ENCODE assay signal across 8 cellular contexts in genomic region chr12:105106621-105107020, GRCh38. TPM values are rescaled to one million over a fixed set of nuclear protein-coding genes. Genes with fewer than 3 reads are reported as not detected.
A peak's percentile ranks its signal among the peaks of the same experiment; 100 is the strongest.
DNase-seq lines count a peak whose midpoint lies in the region; ATAC-seq and TF ChIP-seq lines count a peak whose summit lies in the region.

No MANE protein-coding gene starts in this region.

- 75 to 77% methylated on average over 7 of the region's 7 CpGs for WGBS in GM23248 (ENCODE audit: low coverage in 1 of 2, low lambda C conversion rate in 2 of 2, missing lambda C conversion rate in 2 of 2), 2 experiments

- DNase-seq in GM23248 (no peak), epithelial cell of proximal tubule (ENCODE audit: low read depth) (no peak), dedifferentiated amniotic fluid mesenchymal stem cell (ENCODE audit: extremely low spot score) (no peak), epidermal melanocyte (ENCODE audit: insufficient read length, low spot score) (no peak)

- 0 out of 2 replicates have a peak, but pooled peaks cover 4% of the 10 kb centered on the region for H4K20me1 ChIP-seq in GM23248 (ENCODE audit: insufficient read depth)
- no peaks in the 10 kb centered on the region for H4K20me1 ChIP-seq in OCI-LY1 (ENCODE audit: insufficient read depth, low read length)

- H3K4me1 ChIP-seq in GM23248 (ENCODE audit: insufficient read depth) (peaks cover 23% of the 10 kb centered on the region), OCI-LY1 (ENCODE audit: insufficient read depth, low read length, severe bottlenecking) (peaks cover 17% of the 10 kb centered on the region), rectal smooth muscle tissue (ENCODE audit: control insufficient read depth, insufficient read depth, low read length) (peaks cover 8% of the 10 kb centered on the region)

- H2AFZ ChIP-seq in GM23248 = peak overlapping the region; percentile 94
- H2AFZ ChIP-seq in OCI-LY1 (ENCODE audit: low read length) = peak overlapping the region; percentile 88

- H3K79me2 ChIP-seq in GM23248 (ENCODE audit: insufficient read depth) = peaks cover 37% of the 10 kb centered on the region
- H3K79me2 ChIP-seq in OCI-LY1 (ENCODE audit: insufficient read depth, low read length) = peaks cover 35% of the 10 kb centered on the region

- H3K36me3 ChIP-seq in GM23248 (ENCODE audit: low read depth) (no peaks in the 10 kb centered on the region; the same call in 1 of the 2 replicates), OCI-LY1 (ENCODE audit: insufficient read depth, low read length) (peaks cover 4% of the 10 kb centered on the region), rectal smooth muscle tissue (ENCODE audit: control insufficient read depth, insufficient read depth, low read length) (no peaks in the 10 kb centered on the region)

- ATAC-seq in HG03520 (IDR thresholded peaks at IDR 0.05; ENCODE audit: unreplicated experiment) (no peak), GM19035 (IDR thresholded peaks at IDR 0.05; ENCODE audit: unreplicated experiment) (no peak)

- H3K9ac ChIP-seq in GM23248 (peak overlapping the region; percentile 96), OCI-LY1 (ENCODE audit: low read length) (peak overlapping the region; percentile 97; the same call in 1 of the 2 replicates), rectal smooth muscle tissue (ENCODE audit: low read length) (no peak overlapping the region)

- H3K4me3 ChIP-seq in GM23248 (peak overlapping the region; percentile 91), OCI-LY1 (ENCODE audit: low read depth, low read length, poor library complexity, severe bottlenecking) (peak overlapping the region; percentile 97), epithelial cell of proximal tubule (ENCODE audit: low read depth, low read length) (peak overlapping the region; percentile 91), rectal smooth muscle tissue (ENCODE audit: low read length) (peak overlapping the region; percentile 66)

- H3F3A ChIP-seq in GM23248 (ENCODE audit: insufficient read depth) (peaks cover 36% of the 10 kb centered on the region), OCI-LY1 (ENCODE audit: insufficient read depth, low read length) (no peaks in the 10 kb centered on the region)

- H3K27ac ChIP-seq in GM23248 (peak overlapping the region; percentile 95; the same call in 1 of the 2 replicates), OCI-LY1 (ENCODE audit: low read depth, low read length, poor library complexity, severe bottlenecking) (no peak overlapping the region), rectal smooth muscle tissue (ENCODE audit: low read depth, low read length) (no peak overlapping the region)

- TF ChIP-seq CTCF in OCI-LY1 (IDR thresholded peaks at IDR 0.05; ENCODE audit: low read length) (no peak), epithelial cell of proximal tubule (conservative IDR thresholded peaks at IDR 0.05; ENCODE audit: low read depth, low read length) (no peak)

- in situ Hi-C loops in GM23248 (cut with MboI) = no loop called here

- H3K27me3 ChIP-seq in GM23248 (replicated peaks; ENCODE audit: insufficient read depth) = no peaks in the 10 kb centered on the region
- H3K27me3 ChIP-seq in OCI-LY1 (ENCODE audit: insufficient read depth, low read length) = no peaks in the 10 kb centered on the region
- H3K27me3 ChIP-seq in rectal smooth muscle tissue (ENCODE audit: control insufficient read depth, insufficient read depth, low read length) = no peaks in the 10 kb centered on the region

- H3K4me2 ChIP-seq in GM23248 (ENCODE audit: unreplicated experiment) (peak overlapping the region; percentile 83), OCI-LY1 (ENCODE audit: low read length) (peak overlapping the region; percentile 91)

- H3K9me3 ChIP-seq in GM23248 (ENCODE audit: low read depth) (no peaks in the 10 kb centered on the region), OCI-LY1 (ENCODE audit: low read length) (no peaks in the 10 kb centered on the region)

- H3K9me2 ChIP-seq in GM23248 (ENCODE audit: insufficient read depth) = no peaks in the 10 kb centered on the region
- H3K9me2 ChIP-seq in OCI-LY1 (ENCODE audit: low read depth, low read length) = no peaks in the 10 kb centered on the region

RNA-seq across cellular contexts. Expression of gene WASHC4, which starts 0.9 kb away (rescaled TPM):
- 63.4 and 64.2 TPM in 2 replicates for total RNA-seq in GM23248 (2014; rRNA removed; shearing (Covaris generic))
- polyA plus RNA-seq in GM23248 (2016; fragmentation: Nextera tagmentation; extraction: Ambion mirVana) = 50.3 and 53.5 TPM in 2 replicates
- total RNA-seq in epithelial cell of proximal tubule = 31.0 and 47.5 TPM in 2 replicates

RNA-seq across cellular contexts. Expression of gene ALDH1L2, which starts 22.4 kb away (rescaled TPM):
- total RNA-seq in GM23248 (2014; rRNA removed; shearing (Covaris generic)) = 50.9 and 83.0 TPM in 2 replicates
- 62.3 and 65.0 TPM in 2 replicates for polyA plus RNA-seq in GM23248 (2016; fragmentation: Nextera tagmentation; extraction: Ambion mirVana)
- 1.5 and 1.7 TPM in 2 replicates for total RNA-seq in epithelial cell of proximal tubule

Comparison
In these comparisons a context has a peak if more than half of its experiments do, and no peak if none do; other contexts are left out.
1. RNA of gene ALDH1L2, which starts 22.4 kb away (total RNA-seq): 50.9 to 83.0 TPM in GM23248; 1.5 to 1.7 TPM in epithelial cell of proximal tubule; every median in the first group is over 10 times any median in the second.
2. Peak in every context shown above with its lines, with median percentiles within 50 percentile points of each other: H3K4me3 ChIP-seq.